8 cellular contexts compared by ENCODE assay signal in the genomic region with DNA sequence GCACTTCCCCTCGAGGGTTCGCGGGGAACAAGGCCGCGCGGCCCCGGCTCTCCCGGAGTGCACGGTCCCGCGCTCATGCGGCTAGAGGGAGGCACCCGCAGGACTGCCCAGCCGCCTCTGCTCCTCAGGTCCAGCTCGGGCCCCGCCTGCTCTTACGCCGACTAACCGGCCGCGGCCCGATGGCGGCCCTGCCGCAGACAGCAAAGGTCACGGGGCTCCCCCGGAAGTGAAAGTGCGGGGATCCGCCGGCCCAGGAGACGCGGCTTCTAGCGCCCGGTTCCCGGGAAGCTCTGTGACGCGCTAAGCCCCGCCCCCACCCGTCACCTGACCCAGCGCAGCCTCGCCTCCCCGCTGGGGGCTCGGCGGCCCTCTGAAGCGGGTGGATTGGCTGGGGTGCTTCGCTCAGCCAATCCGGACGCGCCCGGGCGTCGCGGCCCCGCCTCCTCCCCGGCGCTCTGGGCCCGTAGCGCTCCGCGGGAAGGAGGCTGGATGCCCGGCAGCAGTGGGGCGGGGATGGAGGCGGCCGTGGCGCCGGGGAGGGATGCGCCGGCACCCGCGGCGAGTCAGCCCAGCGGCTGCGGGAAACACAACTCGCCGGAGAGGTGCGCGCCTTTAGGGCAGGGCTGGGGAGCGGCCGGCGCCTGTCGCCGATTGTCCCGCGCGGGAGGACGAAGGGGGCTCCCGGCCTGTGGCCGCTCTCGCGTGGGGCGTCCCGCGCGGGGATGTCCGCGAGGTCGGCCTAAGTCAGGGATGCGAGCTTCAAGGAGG. TPM values are rescaled to one million over a fixed set of nuclear protein-coding genes. Genes with fewer than 3 reads are reported as not detected.
DNase-seq lines count a peak whose midpoint lies in the region; ATAC-seq and TF ChIP-seq lines count a peak whose summit lies in the region.

A gene with protein sequence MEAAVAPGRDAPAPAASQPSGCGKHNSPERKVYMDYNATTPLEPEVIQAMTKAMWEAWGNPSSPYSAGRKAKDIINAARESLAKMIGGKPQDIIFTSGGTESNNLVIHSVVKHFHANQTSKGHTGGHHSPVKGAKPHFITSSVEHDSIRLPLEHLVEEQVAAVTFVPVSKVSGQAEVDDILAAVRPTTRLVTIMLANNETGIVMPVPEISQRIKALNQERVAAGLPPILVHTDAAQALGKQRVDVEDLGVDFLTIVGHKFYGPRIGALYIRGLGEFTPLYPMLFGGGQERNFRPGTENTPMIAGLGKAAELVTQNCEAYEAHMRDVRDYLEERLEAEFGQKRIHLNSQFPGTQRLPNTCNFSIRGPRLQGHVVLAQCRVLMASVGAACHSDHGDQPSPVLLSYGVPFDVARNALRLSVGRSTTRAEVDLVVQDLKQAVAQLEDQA (plus strand): TSS at position 460 of the 768 bp plus-strand sequence. CDS start 54 bp downstream, at position 514.

- DNase-seq in NCI-H82 (lab: John Stamatoyannopoulos, UW) (peak; percentile 99), dorsolateral prefrontal cortex (peak; percentile 96 to 99 (median 98)), right lobe of liver (peak; percentile 99)
- peak; percentile 97 for DNase-seq in activated CD4-positive, alpha-beta T cell treated with anti-CD3 and anti-CD28 coated beads, Interleukin-2, amount 50 U/mL, for 48 hours
- peak; percentile 95 to 96 for DNase-seq in stimulated activated CD4-positive, alpha-beta T cell treated with anti-CD3 and anti-CD28 coated beads, Interleukin-4, amount 100 ng/mL, for 4 hours

- ATAC-seq in GM19395 (IDR thresholded peaks at IDR 0.05; ENCODE audit: unreplicated experiment), result peak; percentile 87
- peak; percentile 84 for ATAC-seq in HG03565 (IDR thresholded peaks at IDR 0.05; ENCODE audit: unreplicated experiment)
- peak; percentile 91 to 98 (median 93) for ATAC-seq in right lobe of liver

- peak within 1 kb of the TSS; percentile 95 for H3K27ac ChIP-seq in C4-2B
- peak within 1 kb of the TSS; percentile 64 to 96 (median 90) for H3K27ac ChIP-seq in dorsolateral prefrontal cortex
- peak within 1 kb of the TSS; percentile 72 to 84 (median 76) for H3K27ac ChIP-seq in right lobe of liver

- no peak for TF ChIP-seq CTCF in C4-2B (conservative IDR thresholded peaks at IDR 0.05)
- TF ChIP-seq CTCF in dorsolateral prefrontal cortex (IDR thresholded peaks at IDR 0.05 in 54 of 56, conservative IDR thresholded peaks at IDR 0.05 in 2 of 56; ENCODE audit: low read depth in 1 of 56, partially characterized antibody in 56 of 56), result peak in 32 of 56 donors; percentile 9 to 57 (median 26)
- TF ChIP-seq CTCF in right lobe of liver (IDR thresholded peaks at IDR 0.05), result peak in 2 of 4 donors; percentile 6 to 12

- H3K27me3 ChIP-seq in dorsolateral prefrontal cortex (no peaks in the 10 kb centered on the region), right lobe of liver (no peaks in the 10 kb centered on the region)

- H3K36me3 ChIP-seq in right lobe of liver, result no peaks in the 10 kb centered on the region

- H3K4me3 ChIP-seq in dorsolateral prefrontal cortex, result peak within 1 kb of the TSS; percentile 78 to 99 (median 95)
- H3K4me3 ChIP-seq in right lobe of liver, result peak within 1 kb of the TSS; percentile 71 to 94 (median 90)

- H3K9me3 ChIP-seq in right lobe of liver, result no peaks in the 10 kb centered on the region

- WGBS in right lobe of liver (ENCODE audit: insufficient coverage, low coverage, low lambda C conversion rate, missing lambda C conversion rate), result 0% methylated on average over 23 of the region's 97 CpGs

- peak; percentile 86 for TF ChIP-seq POLR2A in right lobe of liver (IDR thresholded peaks at IDR 0.05)

- intact Hi-C loops in dorsolateral prefrontal cortex (cut with DNase I) (loop anchor here (1.0 to 10.0 kb wide), 6 partner anchors 48 to 202 kb away; a partner anchor contains a TSS), right lobe of liver (cut with DNase I) (no loop called here)

- H3K4me1 ChIP-seq in right lobe of liver, result peaks cover 0 to 42% (median 16%) of the 10 kb centered on the region in 4 donors

RNA-seq across cellular contexts. Expression of the gene that starts here (rescaled TPM):
- 10 to 100 TPM; 12.6 to 37.0 (median 22.2) TPM for total RNA-seq in dorsolateral prefrontal cortex
- total RNA-seq in right lobe of liver, result 10 to 100 TPM; 24.4 to 54.2 (median 35.9) TPM

Comparison
In these comparisons a context has a peak if more than half of its experiments do, and no peak if none do; other contexts are left out.
1. Peak in every context shown above with its lines: DNase-seq, ATAC-seq, H3K4me3 ChIP-seq and H3K27ac ChIP-seq.
2. intact Hi-C loops: an anchor here in dorsolateral prefrontal cortex (1.0 to 10.0 kb wide); none called in right lobe of liver.